In the genomic region with DNA sequence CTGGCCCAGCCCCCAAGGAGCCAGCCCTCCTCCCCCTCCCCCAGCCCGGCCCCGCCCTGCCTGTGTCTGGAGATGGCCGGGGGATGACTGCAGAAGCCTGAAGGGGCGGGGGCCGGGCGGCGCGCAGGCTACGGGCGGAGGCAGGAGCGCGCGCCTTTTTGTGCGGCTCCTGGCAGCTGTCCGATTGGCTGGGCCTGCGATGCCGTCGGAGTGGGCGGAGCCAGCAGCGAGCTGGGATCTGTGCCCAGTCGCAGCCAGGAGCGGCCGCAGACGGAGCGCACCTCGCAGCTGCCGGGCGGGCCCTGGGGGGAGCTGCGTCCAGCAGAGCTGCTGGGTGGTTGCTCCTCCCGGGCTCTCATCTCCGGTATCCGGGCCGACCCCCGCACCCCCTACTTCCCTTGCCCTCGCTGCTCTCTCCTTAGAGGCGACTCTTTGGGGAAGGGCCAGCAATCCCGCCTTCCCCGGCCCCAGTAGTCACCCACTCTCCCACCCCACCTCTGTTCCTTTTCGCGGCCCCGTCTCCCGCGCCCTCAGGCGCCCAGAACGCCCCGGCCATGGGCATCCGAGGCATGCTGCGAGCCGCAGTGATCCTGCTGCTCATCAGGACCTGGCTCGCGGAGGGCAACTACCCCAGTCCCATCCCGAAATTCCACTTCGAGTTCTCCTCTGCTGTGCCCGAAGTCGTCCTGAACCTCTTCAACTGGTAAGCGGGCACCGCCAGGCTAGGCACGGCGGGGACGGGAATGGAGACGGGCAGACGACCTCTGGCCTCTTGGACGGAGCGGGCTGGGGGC, we compare ENCODE assay signal across 9 cellular contexts. TPM values are rescaled to one million over a fixed set of nuclear protein-coding genes. Genes with fewer than 3 reads are reported as not detected.
DNase-seq lines count a peak whose midpoint lies in the region; ATAC-seq and TF ChIP-seq lines count a peak whose summit lies in the region.
"Had no signal": no experiment of that assay in that cellular context is flagged by ENCODE, and none has a peak within 500 bp of the region (broad histone marks: within the 10 kb centered on the region; RNA-seq: fewer than 3 reads in every experiment).

Gene GABRQ, plus strand, starts transcription at position 247 of the 794 bp plus-strand sequence. Its CDS starts 308 bp downstream, at position 555.

- H3K4me1 ChIP-seq in RWPE2 (ENCODE audit: insufficient read depth, poor library complexity, severe bottlenecking) (no peaks in the 10 kb centered on the region), thyroid gland (peaks cover 0 to 5% of the 10 kb centered on the region in 2 donors)

- TF ChIP-seq CTCF in RWPE2 (IDR thresholded peaks at IDR 0.05; ENCODE audit: poor library complexity, severe bottlenecking) (no peak), glutamatergic neuron (IDR thresholded peaks at IDR 0.05; ENCODE audit: partially characterized antibody, unreplicated experiment) (no peak), thyroid gland (IDR thresholded peaks at IDR 0.05) (no peak)

- no peaks in the 10 kb centered on the region for H3K9me3 Mint-ChIP-seq in glutamatergic neuron (ENCODE audit: unreplicated experiment)

- no peaks in the 10 kb centered on the region for H3K36me3 ChIP-seq in RWPE2 (ENCODE audit: low read depth)
- no peaks in the 10 kb centered on the region for H3K36me3 ChIP-seq in thyroid gland

- H3K9me3 ChIP-seq in RWPE2 (ENCODE audit: severe bottlenecking): no peaks in the 10 kb centered on the region
- H3K9me3 ChIP-seq in thyroid gland: no peaks in the 10 kb centered on the region

- H3K4me1 Mint-ChIP-seq in glutamatergic neuron (ENCODE audit: low read depth, unreplicated experiment): peaks cover 10% of the 10 kb centered on the region

- peak; percentile 11 for DNase-seq in stimulated activated CD4-positive, alpha-beta T cell treated with anti-CD3 and anti-CD28 coated beads, Interleukin-1b, Interleukin-23, amount 100 ng/mL, for 48 hours
- no peak for DNase-seq in stimulated activated CD4-positive, alpha-beta T cell treated with anti-CD3 and anti-CD28 coated beads, Interleukin-4, amount 100 ng/mL, for 4 hours
- DNase-seq in RWPE2 (ENCODE audit: low spot score) (no peak), glutamatergic neuron (peak; percentile 83), thyroid gland (peak; percentile 41 to 52), GM19238 (ENCODE audit: insufficient read length, low spot score) (no peak), kidney glomerular epithelial cell (lab: John Stamatoyannopoulos, UW) (no peak)
- DNase-seq in stimulated activated naive CD4-positive, alpha-beta T cell treated with Interleukin-2 at 50 U/mL for 16 hours (lab: John Stamatoyannopoulos, UW): no peak

- H3K27ac ChIP-seq in RWPE2 (ENCODE audit: poor library complexity, severe bottlenecking) (no peak within 1 kb of the TSS), thyroid gland (no peak within 1 kb of the TSS)
- H3K27ac ChIP-seq: VCaP had no signal

- no peak within 1 kb of the TSS for H3K27ac Mint-ChIP-seq in glutamatergic neuron (ENCODE audit: unreplicated experiment)

- WGBS in thyroid gland, 2 donors: 0 to 10% methylated on average over 2 to 12 of the region's 64 CpGs

- TF ChIP-seq POLR2A in thyroid gland (IDR thresholded peaks at IDR 0.05): no peak

- no peaks in the 10 kb centered on the region for H3K36me3 Mint-ChIP-seq in glutamatergic neuron (ENCODE audit: unreplicated experiment)

- H3K27me3 ChIP-seq in RWPE2 (ENCODE audit: insufficient read depth, poor library complexity, severe bottlenecking) (peaks cover 14% of the 10 kb centered on the region), thyroid gland (no peaks in the 10 kb centered on the region)

- H3K4me3 Mint-ChIP-seq in glutamatergic neuron (ENCODE audit: unreplicated experiment): peak within 1 kb of the TSS; percentile 78

- H3K4me3 ChIP-seq in RWPE2 (ENCODE audit: severe bottlenecking): no peak within 1 kb of the TSS
- H3K4me3 ChIP-seq in thyroid gland (replicated peaks in 1 of 3): no peak within 1 kb of the TSS

- no peaks in the 10 kb centered on the region for H3K27me3 Mint-ChIP-seq in glutamatergic neuron (ENCODE audit: unreplicated experiment)

- intact Hi-C loops in thyroid gland (cut with DNase I): loop anchor here (5.0 kb wide), 1 partner anchor 891 kb away; no protein-coding TSS in a partner anchor

- peak; percentile 68; the same call in 2 of the 3 replicates for ATAC-seq in RWPE2 (ENCODE audit: low read depth)

RNA-seq across cellular contexts. Expression of gene GABRQ, which starts in this region (rescaled TPM):
- total RNA-seq in glutamatergic neuron (ENCODE audit: unreplicated experiment) (2.6 TPM), thyroid gland (under 1 TPM in 3 of 4 donors, not detected in 1; under 0.01 to 0.15 (median 0.13) TPM)

Comparison
In these comparisons a context has a peak if more than half of its experiments do, and no peak if none do; other contexts are left out.
1. DNase-seq: peak in stimulated activated CD4-positive, alpha-beta T cell treated with anti-CD3 and anti-CD28 coated beads, Interleukin-1b, Interleukin-23, amount 100 ng/mL, for 48 hours (single experiment) and glutamatergic neuron (single experiment); none in stimulated activated CD4-positive, alpha-beta T cell treated with anti-CD3 and anti-CD28 coated beads, Interleukin-4, amount 100 ng/mL, for 4 hours (0 of 2), RWPE2 (single experiment), stimulated activated naive CD4-positive, alpha-beta T cell treated with Interleukin-2 at 50 U/mL for 16 hours (single experiment), GM19238 (single experiment) and kidney glomerular epithelial cell (single experiment).
2. Peak in DNase-seq in thyroid gland; RNA of the gene not detected or under 1 TPM.